Comparison of ENCODE assay signal across 11 cellular contexts in the genomic region with DNA sequence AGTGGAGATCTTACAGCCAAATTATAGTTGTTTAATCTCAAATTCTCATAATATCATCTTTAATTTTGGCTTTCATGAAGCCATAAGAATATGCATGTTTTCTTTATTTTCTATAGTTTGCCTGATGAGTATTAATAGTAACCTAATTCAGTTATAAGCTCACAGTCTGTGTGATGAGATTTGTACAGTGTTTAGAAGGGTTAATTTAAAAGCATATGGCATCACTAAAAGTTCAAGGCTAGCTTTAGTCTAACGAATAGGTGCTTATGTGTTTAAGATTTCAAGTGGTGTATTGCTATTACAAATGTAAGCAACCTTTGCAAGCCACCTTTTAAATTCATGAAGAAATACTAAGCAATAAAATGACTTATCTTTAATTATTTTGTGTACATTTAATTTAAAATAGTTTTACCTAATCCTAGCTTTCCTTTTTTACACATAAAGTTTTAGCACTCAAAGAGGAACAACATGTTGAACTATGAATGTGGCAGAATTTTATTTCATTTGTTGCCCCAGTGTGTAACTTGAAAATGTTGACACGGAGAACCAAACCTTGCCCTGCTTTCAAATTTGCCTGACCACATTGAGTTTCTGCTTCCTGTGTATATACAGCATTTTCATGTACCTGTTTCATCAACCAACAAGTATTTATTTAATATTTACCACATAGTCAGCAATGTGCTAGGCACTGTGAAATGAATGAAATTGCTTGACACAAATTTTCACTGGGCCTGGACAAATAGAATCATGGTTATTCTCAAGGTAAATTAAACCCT. TPM values are rescaled to one million over a fixed set of nuclear protein-coding genes. Genes with fewer than 3 reads are reported as not detected.
DNase-seq lines count a peak whose midpoint lies in the region; ATAC-seq and TF ChIP-seq lines count a peak whose summit lies in the region.
"Had no signal": no experiment of that assay in that cellular context is flagged by ENCODE, and none has a peak within 500 bp of the region (broad histone marks: within the 10 kb centered on the region; RNA-seq: fewer than 3 reads in every experiment).

No MANE protein-coding gene starts in this region.

- peak overlapping the region; percentile 85 for H3K4me3 Mint-ChIP-seq in activated T-helper 1 cell treated with anti-CD3 and anti-CD28 coated beads, Interleukin-12 subunit alpha, Interleukin-12 subunit beta, Interleukin-2, Interleukin-4 antibody, amounts not matched to agents 30 ng/mL and 10 ng/mL and 1 ng/mL, durations not matched to agents 14 hours and 24 hours and 36 hours
- H3K4me3 Mint-ChIP-seq in naive B cell = peak overlapping the region in 7 of 8 donors; percentile 26 to 95 (median 86)

- no peak overlapping the region for H3K4me3 ChIP-seq in BLaER1 treated with 17β-estradiol and CSF1 and Interleukin-3, amounts not matched to agents 10 nM and 100 nM
- peak overlapping the region; percentile 72 for H3K4me3 ChIP-seq in GM23248
- no peak overlapping the region for H3K4me3 ChIP-seq in Peyer's patch

- H3K9ac ChIP-seq in BLaER1 treated with 17β-estradiol and CSF1 and Interleukin-3, amounts not matched to agents 10 nM and 100 nM = no peak overlapping the region
- H3K9ac ChIP-seq in GM23248 = peak overlapping the region; percentile 72; the same call in 1 of the 2 replicates

- H3K79me2 ChIP-seq in GM23248 (ENCODE audit: insufficient read depth) = no peaks in the 10 kb centered on the region

- no peaks in the 10 kb centered on the region for H3K9me2 ChIP-seq in GM23248 (ENCODE audit: insufficient read depth)

- DNase-seq in GM23248 = no peak
- no peak for DNase-seq in activated T-helper 1 cell treated with anti-CD3 and anti-CD28 coated beads, Interleukin-12 subunit alpha, Interleukin-12 subunit beta, Interleukin-2, Interleukin-4 antibody, amounts not matched to agents 30 ng/mL and 10 ng/mL and 1 ng/mL, durations not matched to agents 14 hours and 24 hours and 36 hours (ENCODE audit: low spot score)
- DNase-seq in naive B cell = no peak
- DNase-seq in Peyer's patch = no peak
- no peak for DNase-seq in SIG-M5 (lab: John Stamatoyannopoulos, UW)
- no peak for DNase-seq in medulla oblongata (ENCODE audit: extremely low spot score)
- DNase-seq: activated effector memory CD4-positive, alpha-beta T cell treated with anti-CD3 and anti-CD28 coated beads, Interleukin-2, amount 50 U/mL, for 16 hours; esophagus squamous epithelium; NCI-H1417 treated with DMSO at 0.1 percent for 48 hours had no signal

- peak overlapping the region; percentile 95 for H2AFZ ChIP-seq in GM23248

- peaks cover 0 to 4% (median 0%) of the 10 kb centered on the region in 11 experiments; a peak in 1 of 22 replicates for H4K20me1 ChIP-seq in BLaER1 treated with 17β-estradiol and CSF1 and Interleukin-3, amounts not matched to agents 10 nM and 100 nM
- H4K20me1 ChIP-seq in GM23248 (ENCODE audit: insufficient read depth) = no peaks in the 10 kb centered on the region

- peaks cover 8 to 20% (median 14%) of the 10 kb centered on the region in 10 experiments; a peak in 16 of 20 replicates for H3K4me1 ChIP-seq in BLaER1 treated with 17β-estradiol and CSF1 and Interleukin-3, amounts not matched to agents 10 nM and 100 nM
- peaks cover 27% of the 10 kb centered on the region for H3K4me1 ChIP-seq in GM23248 (ENCODE audit: insufficient read depth)
- peaks cover 0 to 24% (median 0%) of the 10 kb centered on the region in 4 donors for H3K4me1 ChIP-seq in Peyer's patch

- TF ChIP-seq POLR2A in Peyer's patch (IDR thresholded peaks at IDR 0.05) = no peak

- TF ChIP-seq CTCF in Peyer's patch (IDR thresholded peaks at IDR 0.05) = no peak

- no peaks in the 10 kb centered on the region for H3K9me3 Mint-ChIP-seq in activated T-helper 1 cell treated with anti-CD3 and anti-CD28 coated beads, Interleukin-12 subunit alpha, Interleukin-12 subunit beta, Interleukin-2, Interleukin-4 antibody, amounts not matched to agents 30 ng/mL and 10 ng/mL and 1 ng/mL, durations not matched to agents 14 hours and 24 hours and 36 hours
- H3K9me3 Mint-ChIP-seq in naive B cell = no peaks in the 10 kb centered on the region

- H3K36me3 ChIP-seq in BLaER1 treated with 17β-estradiol and CSF1 and Interleukin-3, amounts not matched to agents 10 nM and 100 nM = no peaks in the 10 kb centered on the region
- H3K36me3 ChIP-seq in GM23248 (ENCODE audit: low read depth) (no peaks in the 10 kb centered on the region), Peyer's patch (no peaks in the 10 kb centered on the region)
- H3K36me3 ChIP-seq: esophagus squamous epithelium had no signal

- ATAC-seq in naive B cell (ENCODE audit: low read depth in 2 of 2) = no peak
- ATAC-seq in HG03565 (IDR thresholded peaks at IDR 0.05; ENCODE audit: unreplicated experiment) = no peak

- WGBS in GM23248 (ENCODE audit: low coverage in 1 of 2, low lambda C conversion rate in 2 of 2, missing lambda C conversion rate in 2 of 2), 2 experiments = 52% methylated on average over 2 of the region's 2 CpGs

- peaks cover 29% of the 10 kb centered on the region for H3K4me1 Mint-ChIP-seq in activated T-helper 1 cell treated with anti-CD3 and anti-CD28 coated beads, Interleukin-12 subunit alpha, Interleukin-12 subunit beta, Interleukin-2, Interleukin-4 antibody, amounts not matched to agents 30 ng/mL and 10 ng/mL and 1 ng/mL, durations not matched to agents 14 hours and 24 hours and 36 hours (ENCODE audit: low read depth)
- peaks cover 15 to 26% (median 18%) of the 10 kb centered on the region in 3 donors for H3K4me1 Mint-ChIP-seq in naive B cell

- H3K36me3 Mint-ChIP-seq in activated T-helper 1 cell treated with anti-CD3 and anti-CD28 coated beads, Interleukin-12 subunit alpha, Interleukin-12 subunit beta, Interleukin-2, Interleukin-4 antibody, amounts not matched to agents 30 ng/mL and 10 ng/mL and 1 ng/mL, durations not matched to agents 14 hours and 24 hours and 36 hours (ENCODE audit: low read depth) = no peaks in the 10 kb centered on the region
- H3K36me3 Mint-ChIP-seq in naive B cell = no peaks in the 10 kb centered on the region

- in situ Hi-C loops in GM23248 (cut with MboI) = no loop called here

- H3F3A ChIP-seq in GM23248 (ENCODE audit: insufficient read depth) = peaks cover 17% of the 10 kb centered on the region; the same call in 1 of the 2 replicates

- intact Hi-C loops in activated T-helper 1 cell treated with anti-CD3 and anti-CD28 coated beads, Interleukin-12 subunit alpha, Interleukin-12 subunit beta, Interleukin-2, Interleukin-4 antibody, amounts not matched to agents 30 ng/mL and 10 ng/mL and 1 ng/mL, durations not matched to agents 14 hours and 24 hours and 36 hours (cut with micrococcal nuclease) = loop anchor here (2.0 kb wide), 1 partner anchor 119 kb away; the partner anchor contains the start of gene CCAR1

- H3K27ac Mint-ChIP-seq in activated T-helper 1 cell treated with anti-CD3 and anti-CD28 coated beads, Interleukin-12 subunit alpha, Interleukin-12 subunit beta, Interleukin-2, Interleukin-4 antibody, amounts not matched to agents 30 ng/mL and 10 ng/mL and 1 ng/mL, durations not matched to agents 14 hours and 24 hours and 36 hours = no peak overlapping the region
- no peak overlapping the region for H3K27ac Mint-ChIP-seq in naive B cell

- no peak overlapping the region for H3K27ac ChIP-seq in BLaER1 treated with 17β-estradiol and CSF1 and Interleukin-3, amounts not matched to agents 10 nM and 100 nM
- H3K27ac ChIP-seq in GM23248 = no peak overlapping the region
- H3K27ac ChIP-seq in Peyer's patch = no peak overlapping the region

- peaks cover 0 to 27% (median 10%) of the 10 kb centered on the region in 11 experiments; a peak in 12 of 22 replicates for H3K27me3 ChIP-seq in BLaER1 treated with 17β-estradiol and CSF1 and Interleukin-3, amounts not matched to agents 10 nM and 100 nM
- H3K27me3 ChIP-seq in GM23248 (replicated peaks; ENCODE audit: insufficient read depth) (no peaks in the 10 kb centered on the region), Peyer's patch (no peaks in the 10 kb centered on the region)
- H3K27me3 ChIP-seq: esophagus squamous epithelium had no signal

- H3K4me2 ChIP-seq in BLaER1 treated with 17β-estradiol and CSF1 and Interleukin-3, amounts not matched to agents 10 nM and 100 nM = peak overlapping the region in 7 of 11 experiments; percentile 69 to 75 (median 73); a peak in 7 of 22 replicates
- peak overlapping the region; percentile 90 for H3K4me2 ChIP-seq in GM23248 (ENCODE audit: unreplicated experiment)

- no peaks in the 10 kb centered on the region for H3K9me3 ChIP-seq in BLaER1 treated with 17β-estradiol and CSF1 and Interleukin-3, amounts not matched to agents 10 nM and 100 nM (replicated peaks in 1 of 11)
- H3K9me3 ChIP-seq in GM23248 (ENCODE audit: low read depth) (no peaks in the 10 kb centered on the region), Peyer's patch (no peaks in the 10 kb centered on the region)
- H3K9me3 ChIP-seq: esophagus squamous epithelium had no signal

- H3K27me3 Mint-ChIP-seq in activated T-helper 1 cell treated with anti-CD3 and anti-CD28 coated beads, Interleukin-12 subunit alpha, Interleukin-12 subunit beta, Interleukin-2, Interleukin-4 antibody, amounts not matched to agents 30 ng/mL and 10 ng/mL and 1 ng/mL, durations not matched to agents 14 hours and 24 hours and 36 hours (ENCODE audit: insufficient read depth) = no peaks in the 10 kb centered on the region
- no peaks in the 10 kb centered on the region for H3K27me3 Mint-ChIP-seq in naive B cell

RNA-seq across cellular contexts. Expression of gene TET1, which starts 41.5 kb away (rescaled TPM):
- total RNA-seq in GM23248 (2014; rRNA removed; shearing (Covaris generic)) = 1.3 and 2.1 TPM in 2 replicates
- polyA plus RNA-seq in GM23248 (2016; fragmentation: Nextera tagmentation; extraction: Ambion mirVana) (0.68 and 0.84 TPM in 2 replicates), naive B cell (ENCODE audit: low read depth in 6 of 6) (under 1 TPM in 5 of 6 donors, not detected in 1; 0.58 to 0.97 (median 0.64) TPM)
- total RNA-seq in activated T-helper 1 cell treated with anti-CD3 and anti-CD28 coated beads, Interleukin-12 subunit alpha, Interleukin-12 subunit beta, Interleukin-2, Interleukin-4 antibody, amounts not matched to agents 30 ng/mL and 10 ng/mL and 1 ng/mL, durations not matched to agents 14 hours and 24 hours and 36 hours = 0.71 and 0.73 TPM in 2 replicates
- 1 to 10 TPM; 1.1 to 3.3 (median 1.4) TPM for total RNA-seq in Peyer's patch
